1 cellular context compared by ENCODE assay signal in the genomic region with DNA sequence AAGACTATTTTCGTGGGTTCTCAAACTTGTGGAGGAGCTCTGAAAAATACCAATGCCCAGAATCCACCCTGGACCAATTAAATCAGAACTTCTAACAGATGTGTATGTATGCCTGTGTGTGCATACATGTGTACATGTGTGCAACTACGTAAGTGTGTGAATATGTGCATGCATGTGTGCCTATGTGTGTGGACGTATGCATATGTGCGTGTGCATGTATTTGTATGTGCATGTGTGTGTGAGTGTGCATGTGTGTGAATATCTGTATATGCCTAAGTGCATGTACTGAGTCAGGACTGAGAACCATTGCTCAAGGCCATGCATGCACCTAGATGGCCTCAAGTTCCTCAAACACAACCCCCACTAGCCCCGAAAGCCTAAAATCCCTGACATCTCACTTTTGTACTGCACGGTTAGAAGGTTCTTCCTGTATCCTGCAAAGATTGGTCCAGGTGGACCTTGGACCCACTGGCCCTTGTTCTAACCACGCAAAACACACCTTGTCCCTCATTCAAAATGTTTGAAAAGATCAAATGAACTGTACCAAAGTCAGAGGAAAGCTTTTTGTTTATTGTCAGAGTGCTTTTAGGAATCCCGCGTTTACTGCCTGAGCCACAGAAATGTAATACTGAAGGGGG.
TF ChIP-seq lines count a peak whose summit lies in the region.

No MANE protein-coding gene starts in this region.

TF ChIP-seq in GM12878, 131 proteins besides CTCF, POLR2A, EP300 and RAD21 (continued from another document):
- TF ChIP-seq, protein P1, sequence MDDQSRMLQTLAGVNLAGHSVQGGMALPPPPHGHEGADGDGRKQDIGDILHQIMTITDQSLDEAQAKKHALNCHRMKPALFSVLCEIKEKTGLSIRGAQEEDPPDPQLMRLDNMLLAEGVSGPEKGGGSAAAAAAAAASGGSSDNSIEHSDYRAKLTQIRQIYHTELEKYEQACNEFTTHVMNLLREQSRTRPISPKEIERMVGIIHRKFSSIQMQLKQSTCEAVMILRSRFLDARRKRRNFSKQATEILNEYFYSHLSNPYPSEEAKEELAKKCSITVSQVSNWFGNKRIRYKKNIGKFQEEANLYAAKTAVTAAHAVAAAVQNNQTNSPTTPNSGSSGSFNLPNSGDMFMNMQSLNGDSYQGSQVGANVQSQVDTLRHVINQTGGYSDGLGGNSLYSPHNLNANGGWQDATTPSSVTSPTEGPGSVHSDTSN (IDR thresholded peaks at IDR 0.05; ENCODE audit: insufficient replicate concordance, low read depth, low read length), result peak; percentile 53
- TF ChIP-seq POU2F2 (IDR thresholded peaks at IDR 0.05; ENCODE audit: borderline replicate concordance, low read depth, low read length) (no peak), SIN3A (IDR thresholded peaks at IDR 0.05; ENCODE audit: low read depth, low read length) (no peak), STAT1 (conservative IDR thresholded peaks at IDR 0.05) (no peak), NFYA (IDR thresholded peaks at IDR 0.05; ENCODE audit: borderline replicate concordance, low read depth, low read length) (no peak)
- TF ChIP-seq, protein P2, sequence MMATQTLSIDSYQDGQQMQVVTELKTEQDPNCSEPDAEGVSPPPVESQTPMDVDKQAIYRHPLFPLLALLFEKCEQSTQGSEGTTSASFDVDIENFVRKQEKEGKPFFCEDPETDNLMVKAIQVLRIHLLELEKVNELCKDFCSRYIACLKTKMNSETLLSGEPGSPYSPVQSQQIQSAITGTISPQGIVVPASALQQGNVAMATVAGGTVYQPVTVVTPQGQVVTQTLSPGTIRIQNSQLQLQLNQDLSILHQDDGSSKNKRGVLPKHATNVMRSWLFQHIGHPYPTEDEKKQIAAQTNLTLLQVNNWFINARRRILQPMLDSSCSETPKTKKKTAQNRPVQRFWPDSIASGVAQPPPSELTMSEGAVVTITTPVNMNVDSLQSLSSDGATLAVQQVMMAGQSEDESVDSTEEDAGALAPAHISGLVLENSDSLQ (IDR thresholded peaks at IDR 0.05), result no peak
